In the genomic region with DNA sequence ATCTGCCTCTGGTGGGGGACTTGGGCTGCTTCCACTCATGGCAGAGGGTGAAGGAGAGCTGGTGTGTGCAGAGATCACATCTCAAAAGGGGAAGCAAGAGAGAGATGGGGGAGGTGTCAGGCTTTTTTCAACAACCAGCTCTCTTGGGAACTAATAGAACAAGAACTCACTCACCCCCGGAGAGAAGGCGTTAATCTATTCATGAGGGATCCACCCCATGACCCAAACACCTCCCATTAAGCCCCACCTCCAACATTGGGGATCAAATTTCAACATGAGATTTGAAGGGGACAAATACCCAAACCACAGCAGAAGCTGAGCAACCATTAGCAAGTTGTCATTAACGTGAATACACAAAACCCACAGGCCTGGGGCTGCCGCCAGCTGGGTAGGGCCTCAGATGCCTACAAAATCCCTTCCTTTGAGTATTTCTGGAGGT, we compare ENCODE assay signal across 1 cellular context.
TF ChIP-seq lines count a peak whose summit lies in the region.

No MANE protein-coding gene starts in this region.

TF ChIP-seq in GM12878, 131 proteins besides CTCF, POLR2A, EP300 and RAD21 (continued from another document):
- TF ChIP-seq, protein P1, sequence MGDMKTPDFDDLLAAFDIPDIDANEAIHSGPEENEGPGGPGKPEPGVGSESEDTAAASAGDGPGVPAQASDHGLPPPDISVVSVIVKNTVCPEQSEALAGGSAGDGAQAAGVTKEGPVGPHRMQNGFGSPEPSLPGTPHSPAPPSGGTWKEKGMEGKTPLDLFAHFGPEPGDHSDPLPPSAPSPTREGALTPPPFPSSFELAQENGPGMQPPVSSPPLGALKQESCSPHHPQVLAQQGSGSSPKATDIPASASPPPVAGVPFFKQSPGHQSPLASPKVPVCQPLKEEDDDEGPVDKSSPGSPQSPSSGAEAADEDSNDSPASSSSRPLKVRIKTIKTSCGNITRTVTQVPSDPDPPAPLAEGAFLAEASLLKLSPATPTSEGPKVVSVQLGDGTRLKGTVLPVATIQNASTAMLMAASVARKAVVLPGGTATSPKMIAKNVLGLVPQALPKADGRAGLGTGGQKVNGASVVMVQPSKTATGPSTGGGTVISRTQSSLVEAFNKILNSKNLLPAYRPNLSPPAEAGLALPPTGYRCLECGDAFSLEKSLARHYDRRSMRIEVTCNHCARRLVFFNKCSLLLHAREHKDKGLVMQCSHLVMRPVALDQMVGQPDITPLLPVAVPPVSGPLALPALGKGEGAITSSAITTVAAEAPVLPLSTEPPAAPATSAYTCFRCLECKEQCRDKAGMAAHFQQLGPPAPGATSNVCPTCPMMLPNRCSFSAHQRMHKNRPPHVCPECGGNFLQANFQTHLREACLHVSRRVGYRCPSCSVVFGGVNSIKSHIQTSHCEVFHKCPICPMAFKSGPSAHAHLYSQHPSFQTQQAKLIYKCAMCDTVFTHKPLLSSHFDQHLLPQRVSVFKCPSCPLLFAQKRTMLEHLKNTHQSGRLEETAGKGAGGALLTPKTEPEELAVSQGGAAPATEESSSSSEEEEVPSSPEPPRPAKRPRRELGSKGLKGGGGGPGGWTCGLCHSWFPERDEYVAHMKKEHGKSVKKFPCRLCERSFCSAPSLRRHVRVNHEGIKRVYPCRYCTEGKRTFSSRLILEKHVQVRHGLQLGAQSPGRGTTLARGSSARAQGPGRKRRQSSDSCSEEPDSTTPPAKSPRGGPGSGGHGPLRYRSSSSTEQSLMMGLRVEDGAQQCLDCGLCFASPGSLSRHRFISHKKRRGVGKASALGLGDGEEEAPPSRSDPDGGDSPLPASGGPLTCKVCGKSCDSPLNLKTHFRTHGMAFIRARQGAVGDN (IDR thresholded peaks at IDR 0.05) = no peak
- TF ChIP-seq KLF5 (IDR thresholded peaks at IDR 0.05; ENCODE audit: partially characterized antibody) (no peak), JUND (IDR thresholded peaks at IDR 0.05; ENCODE audit: low read depth, low read length) (no peak), LARP7 (IDR thresholded peaks at IDR 0.05) (no peak), ZZZ3 (IDR thresholded peaks at IDR 0.05; ENCODE audit: control insufficient read depth, insufficient read length, low read depth) (no peak)
